In the genomic region with DNA sequence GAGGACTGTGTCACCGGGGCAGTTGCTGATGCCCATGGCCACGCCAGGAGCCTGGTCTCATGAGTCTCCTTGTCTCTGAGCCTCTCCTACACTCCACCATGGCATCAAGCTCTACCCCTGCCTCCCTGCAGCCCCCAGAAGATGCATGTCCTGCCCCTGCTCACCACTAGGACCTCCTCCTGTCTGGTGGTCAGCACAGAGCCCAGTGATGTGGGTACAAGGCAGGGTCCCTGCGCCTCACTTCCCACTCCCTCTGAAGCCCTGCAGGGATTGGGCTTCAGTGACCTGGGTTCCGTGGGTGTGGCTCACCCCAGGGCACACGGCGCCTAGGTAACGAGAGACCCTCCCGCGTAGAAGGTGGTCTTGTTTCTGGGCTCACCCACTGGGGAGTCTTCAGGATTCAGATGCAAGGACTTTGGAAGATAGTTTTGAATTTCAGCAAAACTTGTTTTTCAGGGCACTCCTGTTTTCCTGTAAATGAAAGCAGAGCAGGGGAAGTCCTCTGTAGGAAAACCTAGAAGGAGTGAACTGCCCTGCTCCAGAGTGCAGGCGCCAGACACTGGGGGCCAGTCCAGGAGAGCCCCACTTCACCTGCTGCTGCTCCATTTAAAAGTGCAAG, we compare ENCODE assay signal across 9 cellular contexts. TPM values are rescaled to one million over a fixed set of nuclear protein-coding genes. Genes with fewer than 3 reads are reported as not detected.
DNase-seq lines count a peak whose midpoint lies in the region; ATAC-seq and TF ChIP-seq lines count a peak whose summit lies in the region.
"Had no signal": no experiment of that assay in that cellular context is flagged by ENCODE, and none has a peak within 500 bp of the region (broad histone marks: within the 10 kb centered on the region; RNA-seq: fewer than 3 reads in every experiment).

No MANE protein-coding gene starts in this region.

- H3K4me3 ChIP-seq in HUES64 (ENCODE audit: low read length) (peak overlapping the region; percentile 69), body of pancreas (no peak overlapping the region), iPS-18c (ENCODE audit: insufficient read depth, low read depth, low read length) (peak overlapping the region; percentile 24; the same call in 1 of the 2 replicates), skeletal muscle tissue (ENCODE audit: low read length in 3 of 3) (peak overlapping the region in 1 of 3 donors; percentile 22)

- H3K4me1 Mint-ChIP-seq in activated CD4-positive, alpha-beta memory T cell treated with anti-CD3 and anti-CD28 coated beads, Interleukin-2, amount 10 ng/mL, durations not matched to agents 7 days and 5 days: peaks cover 11% of the 10 kb centered on the region

- POLR2A ChIA-PET in activated CD4-positive, alpha-beta memory T cell treated with anti-CD3 and anti-CD28 coated beads, Interleukin-2, amount 10 ng/mL, durations not matched to agents 7 days and 5 days (lab: Charles Lee): no interaction called here

- no peak for TF ChIP-seq CTCF in body of pancreas (IDR thresholded peaks at IDR 0.05)

- no peaks in the 10 kb centered on the region for H3K9me3 Mint-ChIP-seq in activated CD4-positive, alpha-beta memory T cell treated with anti-CD3 and anti-CD28 coated beads, Interleukin-2, amount 10 ng/mL, durations not matched to agents 7 days and 5 days

- H3K27ac Mint-ChIP-seq in activated CD4-positive, alpha-beta memory T cell treated with anti-CD3 and anti-CD28 coated beads, Interleukin-2, amount 10 ng/mL, durations not matched to agents 7 days and 5 days: no peak overlapping the region

- peaks cover 36% of the 10 kb centered on the region for H3K27me3 Mint-ChIP-seq in activated CD4-positive, alpha-beta memory T cell treated with anti-CD3 and anti-CD28 coated beads, Interleukin-2, amount 10 ng/mL, durations not matched to agents 7 days and 5 days

- H3K27ac ChIP-seq in HUES64 (ENCODE audit: low read depth, low read length): peak overlapping the region; percentile 86
- peak overlapping the region in 3 of 4 donors; percentile 80 to 95 (median 94) for H3K27ac ChIP-seq in body of pancreas
- peak overlapping the region; percentile 85 for H3K27ac ChIP-seq in skeletal muscle tissue (ENCODE audit: low read depth, low read length)

- CTCF ChIA-PET in activated CD4-positive, alpha-beta memory T cell treated with anti-CD3 and anti-CD28 coated beads, Interleukin-2, amount 10 ng/mL, durations not matched to agents 7 days and 5 days (lab: Charles Lee): no interaction called here

- intact Hi-C loops in body of pancreas (cut with DNase I): no loop called here

- H3K9ac ChIP-seq in HUES64 (ENCODE audit: low read depth, low read length): peak overlapping the region; percentile 45; the same call in 1 of the 2 replicates
- peak overlapping the region in 1 of 3 donors; percentile 57 for H3K9ac ChIP-seq in skeletal muscle tissue (ENCODE audit: low read depth in 1 of 3, low read length in 3 of 3)

- WGBS in HUES64: 79% methylated on average over 10 of the region's 10 CpGs
- WGBS in body of pancreas, 2 donors: 48 to 54% methylated on average over 3 to 9 of the region's 10 CpGs

- H3K36me3 ChIP-seq in HUES64 (ENCODE audit: insufficient read depth, low read length) (peaks cover 16% of the 10 kb centered on the region; the same call in 1 of the 2 replicates), body of pancreas (replicated peaks in 1 of 2; ENCODE audit: insufficient read depth in 1 of 2, low read depth in 2 of 2) (no peaks in the 10 kb centered on the region), skeletal muscle tissue (ENCODE audit: control insufficient read depth in 3 of 3, insufficient read depth in 3 of 3, low read length in 3 of 3) (no peaks in the 10 kb centered on the region)

- H3K27me3 ChIP-seq in HUES64 (ENCODE audit: insufficient read depth, low read length): peaks cover 11% of the 10 kb centered on the region
- H3K27me3 ChIP-seq in body of pancreas: no peaks in the 10 kb centered on the region
- peaks cover 11 to 46% (median 43%) of the 10 kb centered on the region in 3 donors for H3K27me3 ChIP-seq in skeletal muscle tissue (ENCODE audit: control insufficient read depth in 3 of 3, insufficient read depth in 3 of 3, low read length in 3 of 3)

- peaks cover 56% of the 10 kb centered on the region for H3K4me1 ChIP-seq in HUES64 (ENCODE audit: insufficient read depth, low read length)
- peaks cover 72% of the 10 kb centered on the region for H3K4me1 ChIP-seq in body of pancreas
- peaks cover 35 to 44% (median 39%) of the 10 kb centered on the region in 3 donors for H3K4me1 ChIP-seq in skeletal muscle tissue (ENCODE audit: control insufficient read depth in 3 of 3, insufficient read depth in 3 of 3, low read length in 3 of 3)

- peaks cover 3% of the 10 kb centered on the region for H3K36me3 Mint-ChIP-seq in activated CD4-positive, alpha-beta memory T cell treated with anti-CD3 and anti-CD28 coated beads, Interleukin-2, amount 10 ng/mL, durations not matched to agents 7 days and 5 days (ENCODE audit: low read depth)

- ATAC-seq in body of pancreas (no peak), GM18907 (IDR thresholded peaks at IDR 0.05; ENCODE audit: unreplicated experiment) (no peak)

- no peak overlapping the region for H3K4me3 Mint-ChIP-seq in activated CD4-positive, alpha-beta memory T cell treated with anti-CD3 and anti-CD28 coated beads, Interleukin-2, amount 10 ng/mL, durations not matched to agents 7 days and 5 days

- H3K9me3 ChIP-seq in HUES64 (ENCODE audit: insufficient read depth, low read depth, low read length) (no peaks in the 10 kb centered on the region), body of pancreas (no peaks in the 10 kb centered on the region), iPS-18c (ENCODE audit: control insufficient read depth, insufficient read depth, low read length) (peaks cover 3% of the 10 kb centered on the region), skeletal muscle tissue (ENCODE audit: control insufficient read depth in 3 of 3, low read length in 3 of 3) (no peaks in the 10 kb centered on the region)

- no peak for TF ChIP-seq POLR2A in body of pancreas (IDR thresholded peaks at IDR 0.05)

- no peak for DNase-seq in body of pancreas
- DNase-seq in activated T-cell treated with anti-CD3 and anti-CD28 coated beads, Interleukin-2, amount 50 U/mL, for 1 hour: no peak
- no peak for DNase-seq in activated CD4-positive, alpha-beta memory T cell treated with anti-CD3 and anti-CD28 coated beads, Interleukin-2, amount 10 ng/mL, durations not matched to agents 7 days and 5 days
- DNase-seq: hypothalamus, NCI-H446 had no signal

RNA-seq across cellular contexts. Expression of a gene that starts 2.8 kb away (rescaled TPM):
- polyA plus RNA-seq in HUES64 (2013, experiment 1 of 2): 84.3 TPM
- 87.8 TPM for polyA plus RNA-seq in HUES64 (2013, experiment 2 of 2)
- 100 to 1,000 TPM; 108 to 284 TPM for total RNA-seq in body of pancreas
- total RNA-seq in skeletal muscle tissue: 59.0 TPM
- total RNA-seq in activated CD4-positive, alpha-beta memory T cell treated with anti-CD3 and anti-CD28 coated beads, Interleukin-2, amount 10 ng/mL, durations not matched to agents 7 days and 5 days: 1 to 10 TPM; 2.2 to 3.9 TPM

Comparison
In these comparisons a context has a peak if more than half of its experiments do, and no peak if none do; other contexts are left out.
1. H3K4me3 ChIP-seq: peak in HUES64 (single experiment) and iPS-18c (single experiment); none in body of pancreas (0 of 2).
2. RNA of a gene that starts 2.8 kb away (total RNA-seq): 108 to 284 TPM in body of pancreas and 59.0 TPM in skeletal muscle tissue (single experiment); 2.2 to 3.9 TPM in activated CD4-positive, alpha-beta memory T cell treated with anti-CD3 and anti-CD28 coated beads, Interleukin-2, amount 10 ng/mL, durations not matched to agents 7 days and 5 days; every median in the first group is over 10 times any median in the second.
3. Peak in every context shown above with its lines, with median percentiles within 50 percentile points of each other: H3K27ac ChIP-seq.